ENCODE assay signal across 8 cellular contexts in genomic region chr7:45748976-45749375, GRCh38.
DNase-seq lines count a peak whose midpoint lies in the region; TF ChIP-seq lines count a peak whose summit lies in the region.
"Not testable (repeated sequence)": the region's sequence is repeated elsewhere in the genome, so short reads cannot be mapped to it uniquely, and the experiment has no call there.

No MANE protein-coding gene starts in this region.

- intact Hi-C loops in dorsolateral prefrontal cortex (cut with DNase I); left ventricle myocardium inferior (cut with micrococcal nuclease): not testable (repeated sequence)

- not testable (repeated sequence) for H3K4me3 Mint-ChIP-seq in HFFc6, neural progenitor cell

- not testable (repeated sequence) for H3K4me2 ChIP-seq in neural progenitor cell

- H3K36me3 ChIP-seq in left ventricle myocardium inferior, result peaks cover 59% of the 10 kb centered on the region
- not testable (repeated sequence) for H3K36me3 ChIP-seq in neural progenitor cell

- H3K27ac Mint-ChIP-seq in HFFc6, neural progenitor cell: not testable (repeated sequence)

- not testable (repeated sequence) for H3K36me3 Mint-ChIP-seq in HFFc6 (ENCODE audit: low read depth); neural progenitor cell

- not testable (repeated sequence) for H3K27me3 Mint-ChIP-seq in HFFc6 (ENCODE audit: insufficient read depth); neural progenitor cell (ENCODE audit: insufficient read depth, low read depth)

- not testable (repeated sequence) for H4K20me1 ChIP-seq in neural progenitor cell (ENCODE audit: low read depth)

- not testable (repeated sequence) for H3K79me2 ChIP-seq in neural progenitor cell (ENCODE audit: low read depth)

- not testable (repeated sequence) for H3K9ac ChIP-seq in neural progenitor cell

- not testable (repeated sequence) for H3K4me1 ChIP-seq in left ventricle myocardium inferior, neural progenitor cell

- not testable (repeated sequence) for H3K27me3 ChIP-seq in dorsolateral prefrontal cortex; left ventricle myocardium inferior (ENCODE audit: low read depth); neural progenitor cell

- TF ChIP-seq CTCF in 22Rv1 (IDR thresholded peaks at IDR 0.05) (peak; percentile 23), HFFc6 (IDR thresholded peaks at IDR 0.05) (peak; percentile 59), dorsolateral prefrontal cortex (IDR thresholded peaks at IDR 0.05 in 54 of 56, conservative IDR thresholded peaks at IDR 0.05 in 2 of 56; ENCODE audit: low read depth in 1 of 56, partially characterized antibody in 56 of 56) (peak in 44 of 56 donors; percentile 7 to 50 (median 32)), left ventricle myocardium inferior (IDR thresholded peaks at IDR 0.05; ENCODE audit: borderline replicate concordance) (peak; percentile 30), neural progenitor cell (IDR thresholded peaks at IDR 0.05) (peak; percentile 11)

- H2AFZ ChIP-seq in neural progenitor cell (replicated peaks), result not testable (repeated sequence)

- not testable (repeated sequence) for H3K9me3 Mint-ChIP-seq in HFFc6, neural progenitor cell

- not testable (repeated sequence) for H3F3A ChIP-seq in neural progenitor cell (ENCODE audit: low read depth)

- H3K4me1 Mint-ChIP-seq in HFFc6 (ENCODE audit: low read depth); neural progenitor cell: not testable (repeated sequence)

- DNase-seq in ELR (ENCODE audit: low read depth), result peak; percentile 29
- DNase-seq in HFFc6, result peak; percentile 32
- peak; percentile 36 for DNase-seq in OCI-M1 (lab: John Stamatoyannopoulos, UW)
- DNase-seq in amniotic epithelial cell (ENCODE audit: low read depth), result peak; percentile 19
- not testable (repeated sequence) for DNase-seq in dorsolateral prefrontal cortex; left ventricle myocardium inferior; neural progenitor cell (ENCODE audit: low spot score)

- not testable (repeated sequence) for H3K27ac ChIP-seq in 22Rv1; dorsolateral prefrontal cortex; left ventricle myocardium inferior (replicated peaks); neural progenitor cell

- H3K4me3 ChIP-seq in dorsolateral prefrontal cortex, left ventricle myocardium inferior, neural progenitor cell: not testable (repeated sequence)

- not testable (repeated sequence) for H3K9me3 ChIP-seq in left ventricle myocardium inferior (replicated peaks); neural progenitor cell (ENCODE audit: low read depth)
